ENCODE assay signal across 2 cellular contexts in genomic region chr7:1402791-1403755, GRCh38.
TF ChIP-seq lines count a peak whose summit lies in the region.

No MANE protein-coding gene starts in this region.

TF ChIP-seq in HepG2, 621 proteins besides CTCF, POLR2A, EP300 and RAD21:
- TF ChIP-seq PHF20 (CRISPR knock-in tag; IDR thresholded peaks at IDR 0.05) (no peak), ZFP36 (IDR thresholded peaks at IDR 0.05; ENCODE audit: borderline replicate concordance, low read depth, low read length, partially characterized antibody) (peak; percentile 41)

TF ChIP-seq in K562, 482 proteins besides CTCF, POLR2A, EP300 and RAD21:
- TF ChIP-seq ZFP36 (IDR thresholded peaks at IDR 0.05; ENCODE audit: low read depth, low read length, partially characterized antibody) (peak; percentile 90), MBD2 (IDR thresholded peaks at IDR 0.05; ENCODE audit: borderline replicate concordance, low read depth) (no peak)
